8 cellular contexts compared by ENCODE assay signal in the genomic region with DNA sequence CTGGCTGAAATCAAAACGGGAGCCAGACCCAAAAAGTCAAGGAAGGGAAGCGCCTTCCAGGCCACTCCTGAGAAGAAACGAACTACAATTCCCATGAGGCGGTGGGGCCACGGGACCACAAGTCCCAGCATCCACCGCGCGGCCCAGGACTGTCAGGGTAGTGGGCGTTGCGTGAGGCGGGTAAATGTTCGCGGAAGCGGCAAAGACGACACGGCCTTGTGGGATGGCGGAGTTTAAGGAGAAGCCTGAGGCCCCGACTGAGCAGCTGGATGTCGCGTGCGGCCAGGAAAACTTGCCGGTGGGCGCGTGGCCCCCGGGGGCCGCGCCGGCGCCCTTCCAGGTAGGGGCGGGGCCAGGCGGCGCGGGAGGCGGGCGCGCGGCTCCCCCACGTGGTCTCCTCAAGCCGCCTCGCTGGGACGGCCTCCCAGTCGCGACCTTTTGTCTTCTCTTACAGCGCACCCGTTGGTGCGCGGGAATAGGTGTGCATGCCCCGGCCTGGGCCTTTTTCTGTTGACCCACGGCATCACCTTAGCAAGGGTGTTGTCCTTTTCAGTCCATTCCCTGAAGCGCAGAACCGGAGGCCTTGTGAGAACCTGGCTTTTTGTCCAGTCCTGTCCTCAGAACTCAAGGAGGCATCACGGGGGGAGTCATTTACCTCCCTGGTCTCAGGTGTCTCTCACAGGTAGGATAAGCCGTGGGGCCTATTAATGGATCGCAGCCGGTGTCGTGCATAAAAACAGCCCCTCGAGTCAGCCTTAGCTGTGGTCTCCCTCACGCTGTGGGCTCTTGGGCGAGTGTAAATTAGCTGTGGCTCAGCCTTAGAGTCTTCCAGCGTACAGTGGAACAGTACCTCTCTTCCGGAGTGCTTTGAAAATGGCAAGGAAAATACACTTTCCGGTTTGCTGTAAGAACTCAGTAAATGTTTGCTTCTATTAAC. TPM values are rescaled to one million over a fixed set of nuclear protein-coding genes. Genes with fewer than 3 reads are reported as not detected.
DNase-seq lines count a peak whose midpoint lies in the region; ATAC-seq and TF ChIP-seq lines count a peak whose summit lies in the region.

A gene (plus strand): TSS at position 183 of the 937 bp plus-strand sequence. CDS start 2 bp downstream, at position 185.

- H3K36me3 Mint-ChIP-seq in activated T-cell treated with anti-CD3 and anti-CD28 coated beads, Interleukin-2, amount 50 U/mL, for 4 hours (ENCODE audit: insufficient read depth), result peaks cover 9% of the 10 kb centered on the region

- BruUV-seq in Panc1 (replicated peaks; lab: Mats Ljungman, UMichigan), result TSS peak; percentile 68

- peak; percentile 99 for ATAC-seq in GM21528 (IDR thresholded peaks at IDR 0.05; ENCODE audit: low FRiP score, unreplicated experiment)
- peak; percentile 99 for ATAC-seq in Panc1
- ATAC-seq in activated T-cell treated with anti-CD3 and anti-CD28 coated beads, Interleukin-2, amount 50 U/mL, for 4 hours, result peak; percentile 97 to 98
- peak; percentile 97 for ATAC-seq in esophagus mucosa

- intact Hi-C loops in Panc1 (cut with micrococcal nuclease; ENCODE audit: unreplicated experiment), result no loop called here

- DNase-seq in DMS114 treated with DMSO at 0.1 percent for 48 hours (lab: John Stamatoyannopoulos, UW; ENCODE audit: unreplicated experiment), result peak; percentile 71
- DNase-seq in HuH-7.5 (ENCODE audit: low spot score), result peak; percentile 90
- peak; percentile 32 for DNase-seq in Panc1 (ENCODE audit: low read depth, low spot score)
- peak; percentile 74 for DNase-seq in activated T-cell treated with anti-CD3 and anti-CD28 coated beads, Interleukin-2, amount 50 U/mL, for 4 hours
- DNase-seq in stimulated activated CD8-positive, alpha-beta memory T cell treated with anti-CD3 and anti-CD28 coated beads, Interleukin-7, amount 100 ng/mL, for 4 hours (ENCODE audit: low read depth in 2 of 2), result peak; percentile 68 to 73

- no peaks in the 10 kb centered on the region for H3K9me3 Mint-ChIP-seq in activated T-cell treated with anti-CD3 and anti-CD28 coated beads, Interleukin-2, amount 50 U/mL, for 4 hours

- H3K4me3 ChIP-seq in Panc1 (ENCODE audit: low read depth in 2 of 2, low read length in 2 of 2), result peak within 1 kb of the TSS; percentile 77 to 88
- H3K4me3 ChIP-seq in muscle layer of duodenum (ENCODE audit: low read depth in 1 of 2, low read length in 2 of 2), result peak within 1 kb of the TSS; percentile 88 to 99

- no peaks in the 10 kb centered on the region for H3K9me3 ChIP-seq in Panc1 (ENCODE audit: control insufficient read depth, insufficient read depth, low read depth, low read length)
- H3K9me3 ChIP-seq in muscle layer of duodenum (ENCODE audit: control insufficient read depth in 1 of 2, low read length in 2 of 2), result no peaks in the 10 kb centered on the region

- peaks cover 8% of the 10 kb centered on the region; the same call in 1 of the 2 replicates for H3K4me1 ChIP-seq in Panc1 (ENCODE audit: control insufficient read depth, insufficient read depth, low read length)
- peaks cover 0 to 33% of the 10 kb centered on the region in 2 donors for H3K4me1 ChIP-seq in muscle layer of duodenum (ENCODE audit: control insufficient read depth in 1 of 2, insufficient read depth in 2 of 2, low read length in 2 of 2)

- H3K27me3 ChIP-seq in Panc1 (ENCODE audit: control insufficient read depth, insufficient read depth, low read length) (no peaks in the 10 kb centered on the region), muscle layer of duodenum (ENCODE audit: low read depth, low read length) (no peaks in the 10 kb centered on the region)

- no peak for TF ChIP-seq CTCF in Panc1 (IDR thresholded peaks at IDR 0.05)

- CTCF ChIA-PET in Panc1 (lab: Charles Lee), result no interaction called here

- H3K27me3 Mint-ChIP-seq in activated T-cell treated with anti-CD3 and anti-CD28 coated beads, Interleukin-2, amount 50 U/mL, for 4 hours (ENCODE audit: low read depth), result no peaks in the 10 kb centered on the region

- peak within 1 kb of the TSS; percentile 92 for H3K4me3 Mint-ChIP-seq in activated T-cell treated with anti-CD3 and anti-CD28 coated beads, Interleukin-2, amount 50 U/mL, for 4 hours

- in situ Hi-C loops in Panc1 (cut with HindIII; ENCODE audit: low pct_unique_long_range_greater_than_20kb, low sequenced_read_pairs), result no loop called here

- no peaks in the 10 kb centered on the region for H3K36me3 ChIP-seq in Panc1 (ENCODE audit: control insufficient read depth, insufficient read depth, low read length)
- H3K36me3 ChIP-seq in muscle layer of duodenum (ENCODE audit: control insufficient read depth in 1 of 2, insufficient read depth in 2 of 2, low read length in 2 of 2), result no peaks in the 10 kb centered on the region

- POLR2A ChIA-PET in Panc1 (lab: Charles Lee), result no interaction called here

- H3K27ac ChIP-seq in Panc1 (ENCODE audit: low read length) (peak within 1 kb of the TSS; percentile 92), muscle layer of duodenum (ENCODE audit: low read length) (peak within 1 kb of the TSS; percentile 95)

- peaks cover 18% of the 10 kb centered on the region for H3K4me1 Mint-ChIP-seq in activated T-cell treated with anti-CD3 and anti-CD28 coated beads, Interleukin-2, amount 50 U/mL, for 4 hours (ENCODE audit: low read depth)

RNA-seq across cellular contexts. Expression of the gene that starts here (rescaled TPM):
- total RNA-seq in Panc1 (2021; ENCODE audit: unreplicated experiment) (9.6 TPM), esophagus mucosa (9.2 TPM)
- polyA plus RNA-seq in Panc1 (2012; ENCODE audit: insufficient read length), result 7.2 TPM
- 10 to 100 TPM; 19.0 to 21.3 (median 19.9) TPM for total RNA-seq in activated T-cell treated with anti-CD3 and anti-CD28 coated beads, Interleukin-2, amount 50 U/mL, for 4 hours

Comparison
In these comparisons a context has a peak if more than half of its experiments do, and no peak if none do; other contexts are left out.
1. Peak in every context shown above with its lines: DNase-seq, ATAC-seq, H3K4me3 ChIP-seq and H3K27ac ChIP-seq.
2. DNase-seq: peak in every context shown above with its lines; median percentile 90 in HuH-7.5; 74 in activated T-cell treated with anti-CD3 and anti-CD28 coated beads, Interleukin-2, amount 50 U/mL, for 4 hours; 71 in DMS114 treated with DMSO at 0.1 percent for 48 hours; 70 in stimulated activated CD8-positive, alpha-beta memory T cell treated with anti-CD3 and anti-CD28 coated beads, Interleukin-7, amount 100 ng/mL, for 4 hours; 32 in Panc1.